Comparison of ENCODE assay signal across 8 cellular contexts in genomic region chr14:88384653-88385205, GRCh38. TPM values are rescaled to one million over a fixed set of nuclear protein-coding genes. Genes with fewer than 3 reads are reported as not detected.
A peak's percentile ranks its signal among the peaks of the same experiment; 100 is the strongest.
DNase-seq lines count a peak whose midpoint lies in the region; TF ChIP-seq lines count a peak whose summit lies in the region.

No MANE protein-coding gene starts in this region.

- H3K36me3 ChIP-seq in Caco-2 (ENCODE audit: control insufficient read depth, insufficient read depth, low read length): no peaks in the 10 kb centered on the region
- H3K36me3 ChIP-seq in muscle layer of colon (ENCODE audit: insufficient read depth, low read length): no peaks in the 10 kb centered on the region

- H3K4me3 ChIP-seq in Caco-2 (ENCODE audit: low read depth, low read length) (peak overlapping the region; percentile 94), muscle layer of colon (ENCODE audit: low read depth in 1 of 2, low read length in 2 of 2) (peak overlapping the region; percentile 82 to 97)

- H3K4me1 ChIP-seq in Caco-2 (no peaks in the 10 kb centered on the region), muscle layer of colon (ENCODE audit: insufficient read depth, low read length) (peaks cover 16% of the 10 kb centered on the region)

- H3K27me3 ChIP-seq in Caco-2 (replicated peaks; ENCODE audit: control insufficient read depth, insufficient read depth, low read length): no peaks in the 10 kb centered on the region
- no peaks in the 10 kb centered on the region for H3K27me3 ChIP-seq in muscle layer of colon (ENCODE audit: control insufficient read depth in 1 of 2, insufficient read depth in 2 of 2, low read length in 2 of 2)

- no peak for DNase-seq in Caco-2
- DNase-seq in MV-4-11 (lab: John Stamatoyannopoulos, UW): peak; percentile 28
- no peak for DNase-seq in midbrain (lab: John Stamatoyannopoulos, UW)
- no peak for DNase-seq in DMS153 (lab: John Stamatoyannopoulos, UW)
- DNase-seq in HK-2 (ENCODE audit: unreplicated experiment): no peak
- DNase-seq in NCI-H2227 (lab: John Stamatoyannopoulos, UW; ENCODE audit: unreplicated experiment): no peak

- H3K4me3 Mint-ChIP-seq in Caco-2 (ENCODE audit: unreplicated experiment): peak overlapping the region; percentile 98

- H3K36me3 Mint-ChIP-seq in Caco-2 (ENCODE audit: insufficient read depth, unreplicated experiment): peaks cover 6% of the 10 kb centered on the region

- intact Hi-C loops in Caco-2 (cut with micrococcal nuclease; ENCODE audit: unreplicated experiment): loop anchor here (1.0 to 5.0 kb wide), 3 partner anchors 88 to 195 kb away; no protein-coding TSS in a partner anchor

- H3K27ac Mint-ChIP-seq in Caco-2 (ENCODE audit: unreplicated experiment): peak overlapping the region; percentile 89

- peak overlapping the region; percentile 86 for H3K9ac ChIP-seq in muscle layer of colon (ENCODE audit: low read length)

- H3K9me3 Mint-ChIP-seq in Caco-2 (ENCODE audit: unreplicated experiment): no peaks in the 10 kb centered on the region

- H3K27ac ChIP-seq in cingulate gyrus (ENCODE audit: low read depth, low read length) (peak overlapping the region; percentile 65), muscle layer of colon (ENCODE audit: low read depth, low read length) (peak overlapping the region; percentile 61)

- H3K27me3 Mint-ChIP-seq in Caco-2 (ENCODE audit: insufficient read depth, unreplicated experiment): peaks cover 3% of the 10 kb centered on the region

- no TSS peak for BruUV-seq in Caco-2 (replicated peaks; lab: Mats Ljungman, UMichigan)

- CTCF ChIA-PET in Caco-2 (lab: Charles Lee): interaction anchor here (0.9 to 2.8 kb wide), 2 partner anchors 181 to 195 kb away, joined by 3 to 11 read pairs; no protein-coding TSS in a partner anchor

- POLR2A ChIA-PET in Caco-2 (lab: Charles Lee): no interaction called here

- H3K9me3 ChIP-seq in Caco-2 (no peaks in the 10 kb centered on the region), muscle layer of colon (ENCODE audit: low read length) (no peaks in the 10 kb centered on the region)

- H3K4me1 Mint-ChIP-seq in Caco-2 (ENCODE audit: low read depth, unreplicated experiment): no peaks in the 10 kb centered on the region

- no peak for TF ChIP-seq CTCF in Caco-2 (IDR thresholded peaks at IDR 0.05; ENCODE audit: insufficient read depth in 1 of 2, low read depth in 1 of 2, low read length in 1 of 2, severe bottlenecking in 1 of 2, unreplicated experiment in 1 of 2)

RNA-seq across cellular contexts. Expression of gene SPATA7, which starts 0.7 kb away (rescaled TPM):
- total RNA-seq in Caco-2 (2022): 8.2 and 8.7 TPM in 2 replicates
